In the genomic region with DNA sequence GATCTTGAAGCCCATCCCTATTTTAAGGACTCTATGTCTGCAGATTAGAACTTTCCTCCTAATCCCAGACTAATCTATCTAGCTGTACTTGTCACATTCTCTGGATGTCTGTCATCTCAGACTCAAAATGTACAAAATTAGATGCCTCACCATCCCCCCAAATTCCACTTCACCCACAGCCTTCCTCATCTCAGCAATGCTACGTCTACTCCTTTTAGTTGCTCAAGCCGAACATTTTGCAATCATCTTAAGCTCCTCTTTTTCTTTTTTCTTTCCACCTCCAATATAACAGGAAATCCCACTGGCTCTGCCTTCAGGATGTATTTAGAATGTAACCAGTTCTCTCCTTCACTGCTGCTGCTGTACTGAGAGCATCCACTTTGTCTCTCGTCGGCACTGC, we compare ENCODE assay signal across 26 cellular contexts.
"Had no signal": no experiment of that assay in that cellular context is flagged by ENCODE, and none has a peak within 500 bp of the region (broad histone marks: within the 10 kb centered on the region; RNA-seq: fewer than 3 reads in every experiment).

No MANE protein-coding gene starts in this region.

- H3K4me1 ChIP-seq: pancreas, prostate gland, right lobe of liver, sigmoid colon, tibial artery, transverse colon, upper lobe of right lung, uterus had no signal

- H3K27me3 ChIP-seq: right lobe of liver, sigmoid colon, suprapubic skin, testis, tibial artery, transverse colon, upper lobe of right lung, uterus had no signal

- H3K36me3 ChIP-seq: neutrophil, pancreas, prostate gland, right lobe of liver, sigmoid colon, suprapubic skin, tibial artery, transverse colon, upper lobe of right lung, uterus had no signal

- H3K27ac ChIP-seq: neutrophil, pancreas, prostate gland, right lobe of liver, sigmoid colon, suprapubic skin, testis, tibial artery, transverse colon, upper lobe of right lung, uterus had no signal

- DNase-seq: naive B cell; naive thymus-derived CD8-positive, alpha-beta T cell; nephron progenitor cell; nucleus accumbens; pancreas; right cardiac atrium; right lobe of liver; sigmoid colon; stimulated activated CD4-positive, alpha-beta T cell treated with anti-CD3 and anti-CD28 coated beads, Interleukin-1b, Interleukin-23, amount 100 ng/mL, for 48 hours; stimulated activated CD4-positive, alpha-beta T cell treated with anti-CD3 and anti-CD28 coated beads, Interleukin-4, amount 100 ng/mL, for 1 hour; stimulated activated CD4-positive, alpha-beta T cell treated with anti-CD3 and anti-CD28 coated beads, Interleukin-4, amount 100 ng/mL, for 4 hours; stimulated activated CD8-positive, alpha-beta memory T cell treated with anti-CD3 and anti-CD28 coated beads, Interleukin-4, amount 100 ng/mL, for 48 hours; stimulated activated naive CD4-positive, alpha-beta T cell; stimulated activated naive CD8-positive, alpha-beta T cell treated with anti-CD3 and anti-CD28 coated beads, Interleukin-15, amount 100 ng/mL, for 72 hours; stimulated activated naive CD8-positive, alpha-beta T cell treated with anti-CD3 and anti-CD28 coated beads, Interleukin-15, Interleukin-2, amounts not matched to agents 100 U/mL and 50 U/mL, for 24 hours; substantia nigra; testis; tibial artery; transverse colon; upper lobe of right lung; uterus had no signal

- H3K4me3 ChIP-seq: pancreas, prostate gland, right lobe of liver, sigmoid colon, skin epidermis, suprapubic skin, testis, tibial artery, transverse colon, upper lobe of right lung, uterus had no signal

- H3K9me3 ChIP-seq: neutrophil, pancreas, prostate gland, right lobe of liver, sigmoid colon, suprapubic skin, testis, tibial artery, transverse colon, upper lobe of right lung, uterus had no signal

- ATAC-seq: naive thymus-derived CD8-positive, alpha-beta T cell; pancreas; right cardiac atrium; right lobe of liver; stimulated activated memory B cell treated with anti-CD40 and anti-IgM and Interleukin-4, amounts not matched to agents 10 μg/mL and 1 μg/mL and 100 μg/mL, for 72 hours; stimulated activated naive CD8-positive, alpha-beta T cell treated with anti-CD3 and anti-CD28 coated beads, Interleukin-15, amount 100 ng/mL, for 72 hours; stimulated activated naive CD8-positive, alpha-beta T cell treated with anti-CD3 and anti-CD28 coated beads, Interleukin-15, Interleukin-2, amounts not matched to agents 100 U/mL and 50 U/mL, for 24 hours; upper lobe of right lung had no signal
